8 cellular contexts compared by ENCODE assay signal in genomic region chr6:131281471-131282270, GRCh38.
DNase-seq lines count a peak whose midpoint lies in the region; ATAC-seq and TF ChIP-seq lines count a peak whose summit lies in the region.

No MANE protein-coding gene starts in this region.

- peaks cover 9% of the 10 kb centered on the region for H3K9me3 Mint-ChIP-seq in WTC11

- H3K36me3 Mint-ChIP-seq in WTC11, result peaks cover 8% of the 10 kb centered on the region

- ATAC-seq in GM21737 (IDR thresholded peaks at IDR 0.05; ENCODE audit: unreplicated experiment) (peak; percentile 84), WTC11 (peak; percentile 91), esophagus mucosa (no peak)

- POLR2A ChIA-PET in WTC11 (lab: Charles Lee), result no interaction called here

- CTCF ChIA-PET in WTC11 (lab: Charles Lee), result interaction anchor here (1.4 kb wide), 1 partner anchor 99 kb away, joined by 3 read pairs; no protein-coding TSS in a partner anchor

- no peak for TF ChIP-seq CTCF in WTC11 (IDR thresholded peaks at IDR 0.05)

- DNase-seq in WTC11 (ENCODE audit: low spot score) (peak; percentile 59), mucosa of gallbladder (ENCODE audit: low spot score) (peak; percentile 68), NK-92 (lab: John Stamatoyannopoulos, UW; ENCODE audit: unreplicated experiment) (no peak), NCI-H526 (lab: John Stamatoyannopoulos, UW) (no peak)
- DNase-seq in central memory CD4-positive, alpha-beta T cell, result peak; percentile 72
- DNase-seq in stimulated activated naive CD4-positive, alpha-beta T cell treated with Interleukin-2 at 50 U/mL for 16 hours (lab: John Stamatoyannopoulos, UW), result peak; percentile 22

- H3K27ac Mint-ChIP-seq in WTC11, result peak overlapping the region; percentile 96

- no peaks in the 10 kb centered on the region for H3K27me3 Mint-ChIP-seq in WTC11 (ENCODE audit: low read depth)

- H3K4me1 Mint-ChIP-seq in WTC11, result peaks cover 59% of the 10 kb centered on the region

- H3K4me3 Mint-ChIP-seq in WTC11, result peak overlapping the region; percentile 33

TF ChIP-seq in WTC11, 78 proteins besides CTCF, POLR2A, EP300 and RAD21:
- TF ChIP-seq SMAD3 (CRISPR knock-in tag; IDR thresholded peaks at IDR 0.05; ENCODE audit: borderline replicate concordance) (0 out of 2 replicates have a peak, but pooled peaks have one; percentile 17), JAZF1 (CRISPR knock-in tag; IDR thresholded peaks at IDR 0.05) (no peak), E2F5 (CRISPR knock-in tag; IDR thresholded peaks at IDR 0.05) (no peak)

Comparison
In these comparisons a context has a peak if more than half of its experiments do, and no peak if none do; other contexts are left out.
1. DNase-seq: peak in WTC11 (single experiment), central memory CD4-positive, alpha-beta T cell (single experiment), mucosa of gallbladder (single experiment) and stimulated activated naive CD4-positive, alpha-beta T cell treated with Interleukin-2 at 50 U/mL for 16 hours (single experiment); none in NK-92 (single experiment) and NCI-H526 (0 of 2).